Comparison of ENCODE assay signal across 8 cellular contexts in genomic region chr4:113899260-113900177, GRCh38.
A peak's percentile ranks its signal among the peaks of the same experiment; 100 is the strongest.
DNase-seq lines count a peak whose midpoint lies in the region; ATAC-seq and TF ChIP-seq lines count a peak whose summit lies in the region.

No MANE protein-coding gene starts in this region.

- H3K27ac ChIP-seq in Peyer's patch = peak overlapping the region in 2 of 4 donors; percentile 19 to 53
- H3K27ac ChIP-seq in colonic mucosa = no peak overlapping the region

- H3K36me3 Mint-ChIP-seq in naive B cell = no peaks in the 10 kb centered on the region

- peaks cover 0 to 11% (median 5%) of the 10 kb centered on the region in 3 donors for H3K27me3 Mint-ChIP-seq in naive B cell

- H3K9me3 Mint-ChIP-seq in naive B cell = no peaks in the 10 kb centered on the region

- H3K9ac ChIP-seq in colonic mucosa (ENCODE audit: low read depth in 2 of 2, low read length in 2 of 2) = no peak overlapping the region

- H3K36me3 ChIP-seq in Peyer's patch (no peaks in the 10 kb centered on the region), colonic mucosa (no peaks in the 10 kb centered on the region)

- no peak for TF ChIP-seq CTCF in Peyer's patch (IDR thresholded peaks at IDR 0.05)
- no peak for TF ChIP-seq CTCF in GM10266 (IDR thresholded peaks at IDR 0.05; ENCODE audit: control insufficient read depth, insufficient read depth, low read depth, missing control alignments)
- no peak for TF ChIP-seq CTCF in colonic mucosa (IDR thresholded peaks at IDR 0.05)

- DNase-seq in Peyer's patch = peak in 2 of 3 donors; percentile 38 to 69
- DNase-seq in naive B cell = peak; percentile 11
- DNase-seq in GM10266 (ENCODE audit: extremely low spot score) = no peak
- no peak for DNase-seq in OCI-M2 (lab: John Stamatoyannopoulos, UW; ENCODE audit: unreplicated experiment)
- DNase-seq in NCI-H187 treated with DMSO at 0.1 percent for 48 hours (lab: John Stamatoyannopoulos, UW) = no peak
- no peak for DNase-seq in colonic mucosa

- peak; percentile 94 for ATAC-seq in GM19035 (IDR thresholded peaks at IDR 0.05; ENCODE audit: unreplicated experiment)
- ATAC-seq in HG02852 (IDR thresholded peaks at IDR 0.05; ENCODE audit: unreplicated experiment) = peak; percentile 90
- ATAC-seq in naive B cell (ENCODE audit: low read depth in 2 of 2) = peak; percentile 77 to 94

- H3K27ac Mint-ChIP-seq in naive B cell = peak overlapping the region in 5 of 6 donors; percentile 38 to 92 (median 75)

- H3K9me3 ChIP-seq in Peyer's patch (no peaks in the 10 kb centered on the region), colonic mucosa (no peaks in the 10 kb centered on the region)

- H3K4me3 Mint-ChIP-seq in naive B cell = peak overlapping the region in 4 of 8 donors; percentile 13 to 48 (median 41)

- H3K27me3 ChIP-seq in Peyer's patch (no peaks in the 10 kb centered on the region), colonic mucosa (no peaks in the 10 kb centered on the region)

- intact Hi-C loops in colonic mucosa (cut with DNase I) = loop anchor here (10.0 kb wide), 2 partner anchors 115 to 505 kb away; no protein-coding TSS in a partner anchor

- peaks cover 0 to 11% (median 0%) of the 10 kb centered on the region in 4 donors for H3K4me1 ChIP-seq in Peyer's patch
- no peaks in the 10 kb centered on the region for H3K4me1 ChIP-seq in colonic mucosa

- H3K4me3 ChIP-seq in Peyer's patch (no peak overlapping the region), colonic mucosa (no peak overlapping the region)

- H3K4me1 Mint-ChIP-seq in naive B cell = peaks cover 12 to 29% (median 28%) of the 10 kb centered on the region in 3 donors

- no peak for TF ChIP-seq POLR2A in Peyer's patch (IDR thresholded peaks at IDR 0.05)

Comparison
In these comparisons a context has a peak if more than half of its experiments do, and no peak if none do; other contexts are left out.
1. DNase-seq: peak in Peyer's patch (2 of 3) and naive B cell (single experiment); none in GM10266 (single experiment), OCI-M2 (single experiment), NCI-H187 treated with DMSO at 0.1 percent for 48 hours (single experiment) and colonic mucosa (single experiment).
2. Peak in every context shown above with its lines, with median percentiles within 50 percentile points of each other: ATAC-seq.